9 cellular contexts compared by ENCODE assay signal in genomic region chr7:48691788-48692187, GRCh38.
"Had no signal": no experiment of that assay in that cellular context is flagged by ENCODE, and none has a peak within 500 bp of the region (broad histone marks: within the 10 kb centered on the region; RNA-seq: fewer than 3 reads in every experiment).

No MANE protein-coding gene starts in this region.

- H3K27me3 ChIP-seq: hepatocyte, neural progenitor cell, ovary, stomach had no signal

- H3K27ac ChIP-seq: epithelial cell of prostate, hepatocyte, neural progenitor cell, ovary, stomach, thoracic aorta had no signal

- H3K9me3 ChIP-seq: ovary, thoracic aorta had no signal

- DNase-seq: central memory CD4-positive, alpha-beta T cell; effector memory CD8-positive, alpha-beta T cell; ovary; stimulated activated CD4-positive, alpha-beta T cell treated with anti-CD3 and anti-CD28 coated beads, Interleukin-4, amount 100 ng/mL, for 4 hours; stomach had no signal

- H3K4me3 ChIP-seq: hepatocyte, neural progenitor cell, ovary, stomach, thoracic aorta had no signal

- H3K36me3 ChIP-seq: neural progenitor cell, ovary, stomach, thoracic aorta had no signal

- H3K4me1 ChIP-seq: neural progenitor cell, stomach had no signal
